Comparison of ENCODE assay signal across 15 cellular contexts in the genomic region with DNA sequence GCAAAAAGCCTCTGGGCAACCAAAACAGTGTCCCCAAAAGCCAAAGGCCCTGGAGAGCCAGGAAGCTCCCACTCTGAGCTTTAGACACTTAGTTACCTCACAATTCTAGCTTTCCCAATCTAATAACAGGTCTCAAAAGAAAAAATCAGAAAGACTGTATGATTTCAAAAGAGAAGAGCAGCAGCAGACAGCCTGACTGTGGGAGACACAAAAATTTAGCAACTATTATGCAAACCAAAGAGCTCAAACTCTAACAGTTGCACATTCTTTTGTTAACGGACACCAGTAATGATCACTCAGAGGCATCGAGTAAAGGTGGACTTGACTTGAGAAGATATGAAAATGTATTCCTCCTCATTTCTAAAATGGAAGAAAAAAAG.
DNase-seq lines count a peak whose midpoint lies in the region; ATAC-seq and TF ChIP-seq lines count a peak whose summit lies in the region.
"Had no signal": no experiment of that assay in that cellular context is flagged by ENCODE, and none has a peak within 500 bp of the region (broad histone marks: within the 10 kb centered on the region; RNA-seq: fewer than 3 reads in every experiment).

No MANE protein-coding gene starts in this region.

- intact Hi-C loops in activated CD8-positive, alpha-beta T cell treated with anti-CD3 and anti-CD28 coated beads for 36 hours (cut with micrococcal nuclease), result loop anchor here (10.0 kb wide), 1 partner anchor 53 kb away; no protein-coding TSS in a partner anchor

- no peak overlapping the region for H2AFZ ChIP-seq in hepatocyte
- H2AFZ ChIP-seq: PC-9 had no signal

- peaks cover 7% of the 10 kb centered on the region for H3K4me1 ChIP-seq in hepatocyte (ENCODE audit: insufficient read depth)

- CTCF ChIA-PET in activated CD8-positive, alpha-beta T cell treated with anti-CD3 and anti-CD28 coated beads for 36 hours (lab: Charles Lee), result interaction anchor here (0.8 to 1.1 kb wide), 2 partner anchors 53 to 76 kb away, joined by 3 read pairs; no protein-coding TSS in a partner anchor
- CTCF ChIA-PET in activated CD8-positive, alpha-beta T cell treated with anti-CD3 and anti-CD28 coated beads, Interleukin-2, amount 10 ng/mL, durations not matched to agents 7 days and 5 days (lab: Charles Lee), result interaction anchor here (0.7 to 1.9 kb wide), 5 partner anchors 11 to 87 kb away, joined by 3 to 6 read pairs (median 3); no protein-coding TSS in a partner anchor
- CTCF ChIA-PET in WTC11 (lab: Charles Lee), result interaction anchor here (0.6 to 2.3 kb wide), 6 partner anchors 9 to 371 kb away, joined by 3 to 11 read pairs (median 4); no protein-coding TSS in a partner anchor

- peak overlapping the region; percentile 80 for H3K27ac Mint-ChIP-seq in activated CD8-positive, alpha-beta T cell treated with anti-CD3 and anti-CD28 coated beads for 36 hours
- H3K27ac Mint-ChIP-seq in activated CD8-positive, alpha-beta T cell treated with anti-CD3 and anti-CD28 coated beads, Interleukin-2, amount 10 ng/mL, durations not matched to agents 7 days and 5 days, result no peak overlapping the region
- peak overlapping the region; percentile 52 for H3K27ac Mint-ChIP-seq in WTC11
- H3K27ac Mint-ChIP-seq in stimulated activated naive B cell treated with anti-CD40 and anti-IgM and Interleukin-4, amounts not matched to agents 10 μg/mL and 1 μg/mL and 100 μg/mL, for 72 hours, result peak overlapping the region; percentile 56

- ATAC-seq in activated CD8-positive, alpha-beta T cell treated with anti-CD3 and anti-CD28 coated beads for 36 hours, result no peak
- no peak for ATAC-seq in activated CD8-positive, alpha-beta T cell treated with anti-CD3 and anti-CD28 coated beads, Interleukin-2, amount 10 ng/mL, durations not matched to agents 7 days and 5 days
- ATAC-seq in WTC11 (no peak), HG03432 (IDR thresholded peaks at IDR 0.05; ENCODE audit: unreplicated experiment) (no peak), HG03175 (IDR thresholded peaks at IDR 0.05; ENCODE audit: unreplicated experiment) (no peak)
- ATAC-seq in stimulated activated naive B cell treated with anti-CD40 and anti-IgM and Interleukin-4, amounts not matched to agents 10 μg/mL and 1 μg/mL and 100 μg/mL, for 72 hours (replicated peaks), result no peak
- ATAC-seq: T-cell had no signal

- H3K4me2 ChIP-seq in hepatocyte, result no peak overlapping the region
- H3K4me2 ChIP-seq: PC-9 had no signal

- no peak overlapping the region for H3K4me3 ChIP-seq in hepatocyte
- H3K4me3 ChIP-seq: PC-9 had no signal

- H3K9me2 ChIP-seq in hepatocyte (replicated peaks; ENCODE audit: insufficient read depth), result no peaks in the 10 kb centered on the region

- DNase-seq in activated CD8-positive, alpha-beta T cell treated with anti-CD3 and anti-CD28 coated beads for 36 hours, result no peak
- DNase-seq in activated CD8-positive, alpha-beta T cell treated with anti-CD3 and anti-CD28 coated beads, Interleukin-2, amount 10 ng/mL, durations not matched to agents 7 days and 5 days, result no peak
- DNase-seq in WTC11 (ENCODE audit: low spot score) (no peak), hepatocyte (ENCODE audit: low spot score) (no peak)
- no peak for DNase-seq in stimulated activated naive B cell treated with anti-CD40 and anti-IgM and Interleukin-4, amounts not matched to agents 10 μg/mL and 1 μg/mL and 100 μg/mL, for 72 hours
- DNase-seq in activated CD4-positive, CD25-positive, alpha-beta regulatory T cell (lab: John Stamatoyannopoulos, UW), result no peak
- DNase-seq: activated CD4-positive, alpha-beta T cell treated with anti-CD3 and anti-CD28 coated beads, Interleukin-2, amount 50 U/mL, for 48 hours; activated naive CD4-positive, alpha-beta T cell treated with anti-CD3 and anti-CD28 coated beads, Interleukin-2, amount 50 U/mL, for 16 hours; DMS153; NCI-H1048; PC-9; stimulated activated CD4-positive, alpha-beta T cell treated with anti-CD3 and anti-CD28 coated beads, Interleukin-12 subunit alpha, Interleukin-12 subunit beta, amount 100 ng/mL, for 4 hours; T-cell had no signal

- peak overlapping the region; percentile 13 for H3K27ac ChIP-seq in hepatocyte
- H3K27ac ChIP-seq: PC-9 had no signal

- no peak overlapping the region for H3K4me3 Mint-ChIP-seq in activated CD8-positive, alpha-beta T cell treated with anti-CD3 and anti-CD28 coated beads for 36 hours
- H3K4me3 Mint-ChIP-seq in activated CD8-positive, alpha-beta T cell treated with anti-CD3 and anti-CD28 coated beads, Interleukin-2, amount 10 ng/mL, durations not matched to agents 7 days and 5 days, result no peak overlapping the region
- no peak overlapping the region for H3K4me3 Mint-ChIP-seq in WTC11
- H3K4me3 Mint-ChIP-seq in stimulated activated naive B cell treated with anti-CD40 and anti-IgM and Interleukin-4, amounts not matched to agents 10 μg/mL and 1 μg/mL and 100 μg/mL, for 72 hours, result no peak overlapping the region
- H3K4me3 Mint-ChIP-seq: T-cell had no signal

- 85% methylated on average over 2 of the region's 2 CpGs for WGBS in hepatocyte (ENCODE audit: low lambda C conversion rate, missing lambda C conversion rate)

- H3K27me3 ChIP-seq in hepatocyte, result no peaks in the 10 kb centered on the region

- H3K9me3 ChIP-seq in hepatocyte (ENCODE audit: low read depth), result no peaks in the 10 kb centered on the region

- POLR2A ChIA-PET in activated CD8-positive, alpha-beta T cell treated with anti-CD3 and anti-CD28 coated beads for 36 hours (lab: Charles Lee), result interaction anchor here (1.6 kb wide), 1 partner anchor 48 kb away, joined by 5 read pairs; no protein-coding TSS in a partner anchor
- POLR2A ChIA-PET in activated CD8-positive, alpha-beta T cell treated with anti-CD3 and anti-CD28 coated beads, Interleukin-2, amount 10 ng/mL, durations not matched to agents 7 days and 5 days (lab: Charles Lee), result interaction anchor here (0.6 to 0.9 kb wide), 4 partner anchors 27 to 48 kb away, joined by 3 to 4 read pairs (median 3); no protein-coding TSS in a partner anchor
- POLR2A ChIA-PET in WTC11 (lab: Charles Lee), result no interaction called here

- no peak for TF ChIP-seq CTCF in activated CD8-positive, alpha-beta T cell treated with anti-CD3 and anti-CD28 coated beads for 36 hours (IDR thresholded peaks at IDR 0.05)
- TF ChIP-seq CTCF in WTC11 (IDR thresholded peaks at IDR 0.05) (no peak), hepatocyte (IDR thresholded peaks at IDR 0.05; ENCODE audit: poor library complexity) (no peak)

- H3K36me3 Mint-ChIP-seq in activated CD8-positive, alpha-beta T cell treated with anti-CD3 and anti-CD28 coated beads for 36 hours (ENCODE audit: low read depth), result peaks cover 2% of the 10 kb centered on the region
- no peaks in the 10 kb centered on the region for H3K36me3 Mint-ChIP-seq in activated CD8-positive, alpha-beta T cell treated with anti-CD3 and anti-CD28 coated beads, Interleukin-2, amount 10 ng/mL, durations not matched to agents 7 days and 5 days (ENCODE audit: low read depth)
- peaks cover 3% of the 10 kb centered on the region; the same call in 1 of the 2 replicates for H3K36me3 Mint-ChIP-seq in WTC11
- H3K36me3 Mint-ChIP-seq in stimulated activated naive B cell treated with anti-CD40 and anti-IgM and Interleukin-4, amounts not matched to agents 10 μg/mL and 1 μg/mL and 100 μg/mL, for 72 hours, result peaks cover 3 to 12% of the 10 kb centered on the region in 2 donors

- H3K4me1 Mint-ChIP-seq in activated CD8-positive, alpha-beta T cell treated with anti-CD3 and anti-CD28 coated beads for 36 hours (ENCODE audit: low read depth), result peaks cover 44% of the 10 kb centered on the region
- H3K4me1 Mint-ChIP-seq in activated CD8-positive, alpha-beta T cell treated with anti-CD3 and anti-CD28 coated beads, Interleukin-2, amount 10 ng/mL, durations not matched to agents 7 days and 5 days (ENCODE audit: low read depth), result peaks cover 39% of the 10 kb centered on the region
- H3K4me1 Mint-ChIP-seq in WTC11, result peaks cover 60% of the 10 kb centered on the region
- H3K4me1 Mint-ChIP-seq in stimulated activated naive B cell treated with anti-CD40 and anti-IgM and Interleukin-4, amounts not matched to agents 10 μg/mL and 1 μg/mL and 100 μg/mL, for 72 hours, result peaks cover 29 to 37% of the 10 kb centered on the region in 2 donors

- no peaks in the 10 kb centered on the region for H4K20me1 ChIP-seq in hepatocyte (ENCODE audit: insufficient read depth, poor library complexity, severe bottlenecking)

- H3K27me3 Mint-ChIP-seq in activated CD8-positive, alpha-beta T cell treated with anti-CD3 and anti-CD28 coated beads for 36 hours, result no peaks in the 10 kb centered on the region
- no peaks in the 10 kb centered on the region for H3K27me3 Mint-ChIP-seq in activated CD8-positive, alpha-beta T cell treated with anti-CD3 and anti-CD28 coated beads, Interleukin-2, amount 10 ng/mL, durations not matched to agents 7 days and 5 days (ENCODE audit: low read depth)
- no peaks in the 10 kb centered on the region for H3K27me3 Mint-ChIP-seq in WTC11 (ENCODE audit: low read depth)
- no peaks in the 10 kb centered on the region for H3K27me3 Mint-ChIP-seq in stimulated activated naive B cell treated with anti-CD40 and anti-IgM and Interleukin-4, amounts not matched to agents 10 μg/mL and 1 μg/mL and 100 μg/mL, for 72 hours
- H3K27me3 Mint-ChIP-seq: T-cell had no signal

- no peaks in the 10 kb centered on the region for H3K36me3 ChIP-seq in hepatocyte (replicated peaks; ENCODE audit: insufficient read depth, low read depth)

- peaks cover 50% of the 10 kb centered on the region for H3K79me2 ChIP-seq in hepatocyte

- H3K9me3 Mint-ChIP-seq in activated CD8-positive, alpha-beta T cell treated with anti-CD3 and anti-CD28 coated beads for 36 hours, result no peaks in the 10 kb centered on the region
- no peaks in the 10 kb centered on the region for H3K9me3 Mint-ChIP-seq in activated CD8-positive, alpha-beta T cell treated with anti-CD3 and anti-CD28 coated beads, Interleukin-2, amount 10 ng/mL, durations not matched to agents 7 days and 5 days (ENCODE audit: insufficient read depth)
- no peaks in the 10 kb centered on the region for H3K9me3 Mint-ChIP-seq in WTC11
- no peaks in the 10 kb centered on the region for H3K9me3 Mint-ChIP-seq in stimulated activated naive B cell treated with anti-CD40 and anti-IgM and Interleukin-4, amounts not matched to agents 10 μg/mL and 1 μg/mL and 100 μg/mL, for 72 hours
- H3K9me3 Mint-ChIP-seq: T-cell had no signal

TF ChIP-seq in WTC11, 78 proteins besides CTCF, POLR2A, EP300 and RAD21 (continues in another document):
- TF ChIP-seq, protein P1, sequence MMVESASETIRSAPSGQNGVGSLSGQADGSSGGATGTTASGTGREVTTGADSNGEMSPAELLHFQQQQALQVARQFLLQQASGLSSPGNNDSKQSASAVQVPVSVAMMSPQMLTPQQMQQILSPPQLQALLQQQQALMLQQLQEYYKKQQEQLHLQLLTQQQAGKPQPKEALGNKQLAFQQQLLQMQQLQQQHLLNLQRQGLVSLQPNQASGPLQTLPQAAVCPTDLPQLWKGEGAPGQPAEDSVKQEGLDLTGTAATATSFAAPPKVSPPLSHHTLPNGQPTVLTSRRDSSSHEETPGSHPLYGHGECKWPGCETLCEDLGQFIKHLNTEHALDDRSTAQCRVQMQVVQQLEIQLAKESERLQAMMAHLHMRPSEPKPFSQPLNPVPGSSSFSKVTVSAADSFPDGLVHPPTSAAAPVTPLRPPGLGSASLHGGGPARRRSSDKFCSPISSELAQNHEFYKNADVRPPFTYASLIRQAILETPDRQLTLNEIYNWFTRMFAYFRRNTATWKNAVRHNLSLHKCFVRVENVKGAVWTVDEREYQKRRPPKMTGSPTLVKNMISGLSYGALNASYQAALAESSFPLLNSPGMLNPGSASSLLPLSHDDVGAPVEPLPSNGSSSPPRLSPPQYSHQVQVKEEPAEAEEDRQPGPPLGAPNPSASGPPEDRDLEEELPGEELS (CRISPR knock-in tag; IDR thresholded peaks at IDR 0.05), result no peak
